In genomic region chr4:137310593-137311490, GRCh38 we compare ENCODE assay signal across 12 cellular contexts.
DNase-seq lines count a peak whose midpoint lies in the region; TF ChIP-seq lines count a peak whose summit lies in the region.
"Had no signal": no experiment of that assay in that cellular context is flagged by ENCODE, and none has a peak within 500 bp of the region (broad histone marks: within the 10 kb centered on the region; RNA-seq: fewer than 3 reads in every experiment).

No MANE protein-coding gene starts in this region.

- no peaks in the 10 kb centered on the region for H3K27me3 Mint-ChIP-seq in activated CD4-positive, alpha-beta T cell treated with anti-CD3 and anti-CD28 coated beads, Interleukin-2, amount 10 ng/mL, durations not matched to agents 7 days and 5 days

- no peak overlapping the region for H3K4me3 Mint-ChIP-seq in activated CD4-positive, alpha-beta T cell treated with anti-CD3 and anti-CD28 coated beads, Interleukin-2, amount 10 ng/mL, durations not matched to agents 7 days and 5 days
- H3K4me3 Mint-ChIP-seq: neural progenitor cell had no signal

- H3K9me3 Mint-ChIP-seq in activated CD4-positive, alpha-beta T cell treated with anti-CD3 and anti-CD28 coated beads, Interleukin-2, amount 10 ng/mL, durations not matched to agents 7 days and 5 days, result no peaks in the 10 kb centered on the region

- H3K36me3 Mint-ChIP-seq in activated CD4-positive, alpha-beta T cell treated with anti-CD3 and anti-CD28 coated beads, Interleukin-2, amount 10 ng/mL, durations not matched to agents 7 days and 5 days (ENCODE audit: low read depth), result no peaks in the 10 kb centered on the region
- H3K36me3 Mint-ChIP-seq: neural progenitor cell had no signal

- H3K4me3 ChIP-seq in SK-N-MC (peak overlapping the region; percentile 52), fibroblast of the aortic adventitia (ENCODE audit: low read depth, low read length) (no peak overlapping the region)
- H3K4me3 ChIP-seq: neural progenitor cell had no signal

- peaks cover 4% of the 10 kb centered on the region; the same call in 1 of the 2 replicates for H3K36me3 ChIP-seq in SK-N-MC (ENCODE audit: insufficient read depth, low read length)
- H3K36me3 ChIP-seq: neural progenitor cell had no signal

- H3K27ac ChIP-seq in SK-N-MC, result peak overlapping the region; percentile 97
- H3K27ac ChIP-seq: neural progenitor cell had no signal

- no peaks in the 10 kb centered on the region for H3K4me1 Mint-ChIP-seq in activated CD4-positive, alpha-beta T cell treated with anti-CD3 and anti-CD28 coated beads, Interleukin-2, amount 10 ng/mL, durations not matched to agents 7 days and 5 days
- H3K4me1 Mint-ChIP-seq: neural progenitor cell had no signal

- no peak for TF ChIP-seq CTCF in fibroblast of the aortic adventitia (IDR thresholded peaks at IDR 0.05; ENCODE audit: insufficient read depth, low read length)

- peak overlapping the region; percentile 27 for H3K9ac ChIP-seq in SK-N-MC (ENCODE audit: insufficient read length)
- H3K9ac ChIP-seq: neural progenitor cell had no signal

- POLR2A ChIA-PET in activated CD4-positive, alpha-beta T cell treated with anti-CD3 and anti-CD28 coated beads, Interleukin-2, amount 10 ng/mL, durations not matched to agents 7 days and 5 days (lab: Charles Lee), result no interaction called here

- CTCF ChIA-PET in activated CD4-positive, alpha-beta T cell treated with anti-CD3 and anti-CD28 coated beads, Interleukin-2, amount 10 ng/mL, durations not matched to agents 7 days and 5 days (lab: Charles Lee), result no interaction called here

- H3K27ac Mint-ChIP-seq in activated CD4-positive, alpha-beta T cell treated with anti-CD3 and anti-CD28 coated beads, Interleukin-2, amount 10 ng/mL, durations not matched to agents 7 days and 5 days, result no peak overlapping the region
- H3K27ac Mint-ChIP-seq: neural progenitor cell had no signal

- peaks cover 4% of the 10 kb centered on the region; the same call in 1 of the 2 replicates for H3K9me3 ChIP-seq in SK-N-MC (ENCODE audit: low read depth, low read length)

- peak; percentile 69 for DNase-seq in ELR (ENCODE audit: low read depth)
- peak; percentile 81 for DNase-seq in SK-N-MC (ENCODE audit: low read depth, low spot score)
- DNase-seq in fibroblast of the aortic adventitia (ENCODE audit: low read depth), result peak; percentile 93
- peak; percentile 67 for DNase-seq in smooth muscle cell of the brain vasculature (ENCODE audit: low read depth, low spot score)
- no peak for DNase-seq in HPDE6-E6E7 (ENCODE audit: extremely low spot score)
- DNase-seq in NCI-H2196 treated with DMSO at 0.1 percent for 48 hours (lab: John Stamatoyannopoulos, UW; ENCODE audit: unreplicated experiment), result no peak
- DNase-seq in D341Med (ENCODE audit: low spot score), result no peak
- no peak for DNase-seq in activated CD4-positive, alpha-beta T cell treated with anti-CD3 and anti-CD28 coated beads, Interleukin-2, amount 10 ng/mL, durations not matched to agents 7 days and 5 days
- DNase-seq: anterior cingulate cortex, GF-D8, NCI-H2107 had no signal

Comparison
In these comparisons a context has a peak if more than half of its experiments do, and no peak if none do; other contexts are left out.
1. DNase-seq: peak in ELR (single experiment), SK-N-MC (single experiment), fibroblast of the aortic adventitia (single experiment) and smooth muscle cell of the brain vasculature (single experiment); none in HPDE6-E6E7 (single experiment), NCI-H2196 treated with DMSO at 0.1 percent for 48 hours (single experiment), D341Med (single experiment) and activated CD4-positive, alpha-beta T cell treated with anti-CD3 and anti-CD28 coated beads, Interleukin-2, amount 10 ng/mL, durations not matched to agents 7 days and 5 days (single experiment).